ENCODE assay signal across 1 cellular context in genomic region chr11:133956650-133957633, GRCh38.
TF ChIP-seq lines count a peak whose summit lies in the region.

A gene with protein sequence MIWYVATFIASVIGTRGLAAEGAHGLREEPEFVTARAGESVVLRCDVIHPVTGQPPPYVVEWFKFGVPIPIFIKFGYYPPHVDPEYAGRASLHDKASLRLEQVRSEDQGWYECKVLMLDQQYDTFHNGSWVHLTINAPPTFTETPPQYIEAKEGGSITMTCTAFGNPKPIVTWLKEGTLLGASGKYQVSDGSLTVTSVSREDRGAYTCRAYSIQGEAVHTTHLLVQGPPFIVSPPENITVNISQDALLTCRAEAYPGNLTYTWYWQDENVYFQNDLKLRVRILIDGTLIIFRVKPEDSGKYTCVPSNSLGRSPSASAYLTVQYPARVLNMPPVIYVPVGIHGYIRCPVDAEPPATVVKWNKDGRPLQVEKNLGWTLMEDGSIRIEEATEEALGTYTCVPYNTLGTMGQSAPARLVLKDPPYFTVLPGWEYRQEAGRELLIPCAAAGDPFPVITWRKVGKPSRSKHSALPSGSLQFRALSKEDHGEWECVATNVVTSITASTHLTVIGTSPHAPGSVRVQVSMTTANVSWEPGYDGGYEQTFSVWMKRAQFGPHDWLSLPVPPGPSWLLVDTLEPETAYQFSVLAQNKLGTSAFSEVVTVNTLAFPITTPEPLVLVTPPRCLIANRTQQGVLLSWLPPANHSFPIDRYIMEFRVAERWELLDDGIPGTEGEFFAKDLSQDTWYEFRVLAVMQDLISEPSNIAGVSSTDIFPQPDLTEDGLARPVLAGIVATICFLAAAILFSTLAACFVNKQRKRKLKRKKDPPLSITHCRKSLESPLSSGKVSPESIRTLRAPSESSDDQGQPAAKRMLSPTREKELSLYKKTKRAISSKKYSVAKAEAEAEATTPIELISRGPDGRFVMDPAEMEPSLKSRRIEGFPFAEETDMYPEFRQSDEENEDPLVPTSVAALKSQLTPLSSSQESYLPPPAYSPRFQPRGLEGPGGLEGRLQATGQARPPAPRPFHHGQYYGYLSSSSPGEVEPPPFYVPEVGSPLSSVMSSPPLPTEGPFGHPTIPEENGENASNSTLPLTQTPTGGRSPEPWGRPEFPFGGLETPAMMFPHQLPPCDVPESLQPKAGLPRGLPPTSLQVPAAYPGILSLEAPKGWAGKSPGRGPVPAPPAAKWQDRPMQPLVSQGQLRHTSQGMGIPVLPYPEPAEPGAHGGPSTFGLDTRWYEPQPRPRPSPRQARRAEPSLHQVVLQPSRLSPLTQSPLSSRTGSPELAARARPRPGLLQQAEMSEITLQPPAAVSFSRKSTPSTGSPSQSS (N-terminal part only) (minus strand): TSS chr11:133956968. CDS start chr11:133956754, 214 bp downstream.

TF ChIP-seq in H1, 55 proteins besides CTCF, POLR2A, EP300 and RAD21 (continued from another document):
- TF ChIP-seq KDM1A (IDR thresholded peaks at IDR 0.05; ENCODE audit: borderline replicate concordance, low read length) (0 out of 2 replicates have a peak, but pooled peaks have one; percentile 53), FOSL1 (IDR thresholded peaks at IDR 0.05; ENCODE audit: insufficient read depth, low read depth, low read length) (no peak), MAX (IDR thresholded peaks at IDR 0.05) (peak; percentile 14), EGR1 (IDR thresholded peaks at IDR 0.05; ENCODE audit: borderline replicate concordance, low read depth, low read length) (peak; percentile 30; the same call in 1 of the 2 replicates), EZH2 (IDR thresholded peaks at IDR 0.05; ENCODE audit: low read depth, low read length, severe bottlenecking) (no peak), TBP (IDR thresholded peaks at IDR 0.05; ENCODE audit: low read depth, low read length) (peak; percentile 37), CHD2 (IDR thresholded peaks at IDR 0.05; ENCODE audit: low read length) (peak; percentile 91), NANOG (IDR thresholded peaks at IDR 0.05; ENCODE audit: insufficient read depth, low read depth, low read length, poor library complexity, severe bottlenecking) (no peak), SP1 (IDR thresholded peaks at IDR 0.05; ENCODE audit: low read depth, low read length) (peak; percentile 95), JUND (IDR thresholded peaks at IDR 0.05; ENCODE audit: low read length) (no peak), BACH1 (IDR thresholded peaks at IDR 0.05; ENCODE audit: low read length) (no peak), TCF12 (IDR thresholded peaks at IDR 0.05; ENCODE audit: low read depth, low read length) (no peak), SP2 (IDR thresholded peaks at IDR 0.05; ENCODE audit: low read length) (peak; percentile 60), TAF1 (IDR thresholded peaks at IDR 0.05; ENCODE audit: low read depth, low read length) (peak; percentile 65; the same call in 1 of the 2 replicates), SAP30 (IDR thresholded peaks at IDR 0.05; ENCODE audit: insufficient read depth, insufficient replicate concordance, low read length) (no peak), CREB1 (IDR thresholded peaks at IDR 0.05) (0 out of 2 replicates have a peak, but pooled peaks have one; percentile 16), TEAD4 (IDR thresholded peaks at IDR 0.05; ENCODE audit: low read depth, low read length) (no peak), NRF1 (IDR thresholded peaks at IDR 0.05; ENCODE audit: low read depth, low read length) (no peak), HDAC2 (IDR thresholded peaks at IDR 0.05; ENCODE audit: borderline replicate concordance in 1 of 2, low read depth in 2 of 2, low read length in 2 of 2) (peak; percentile 36 to 85; a peak in 1 of 4 replicates), PHF8 (conservative IDR thresholded peaks at IDR 0.05; ENCODE audit: low read depth, low read length) (peak; percentile 54), ATF2 (IDR thresholded peaks at IDR 0.05; ENCODE audit: low read length) (no peak), ASH2L (IDR thresholded peaks at IDR 0.05; ENCODE audit: low read length) (no peak), KDM4A (IDR thresholded peaks at IDR 0.05; ENCODE audit: low read depth, low read length, severe bottlenecking) (peak; percentile 99), GABPA (IDR thresholded peaks at IDR 0.05; ENCODE audit: borderline replicate concordance, insufficient read depth, low read length) (no peak), KDM5A (IDR thresholded peaks at IDR 0.05; ENCODE audit: low read length) (no peak), MAFK (IDR thresholded peaks at IDR 0.05; ENCODE audit: low read depth, low read length) (no peak)
- TF ChIP-seq, protein P1, sequence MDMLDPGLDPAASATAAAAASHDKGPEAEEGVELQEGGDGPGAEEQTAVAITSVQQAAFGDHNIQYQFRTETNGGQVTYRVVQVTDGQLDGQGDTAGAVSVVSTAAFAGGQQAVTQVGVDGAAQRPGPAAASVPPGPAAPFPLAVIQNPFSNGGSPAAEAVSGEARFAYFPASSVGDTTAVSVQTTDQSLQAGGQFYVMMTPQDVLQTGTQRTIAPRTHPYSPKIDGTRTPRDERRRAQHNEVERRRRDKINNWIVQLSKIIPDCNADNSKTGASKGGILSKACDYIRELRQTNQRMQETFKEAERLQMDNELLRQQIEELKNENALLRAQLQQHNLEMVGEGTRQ (IDR thresholded peaks at IDR 0.05; ENCODE audit: low read length) = no peak
- TF ChIP-seq, protein P2, sequence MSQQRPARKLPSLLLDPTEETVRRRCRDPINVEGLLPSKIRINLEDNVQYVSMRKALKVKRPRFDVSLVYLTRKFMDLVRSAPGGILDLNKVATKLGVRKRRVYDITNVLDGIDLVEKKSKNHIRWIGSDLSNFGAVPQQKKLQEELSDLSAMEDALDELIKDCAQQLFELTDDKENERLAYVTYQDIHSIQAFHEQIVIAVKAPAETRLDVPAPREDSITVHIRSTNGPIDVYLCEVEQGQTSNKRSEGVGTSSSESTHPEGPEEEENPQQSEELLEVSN (IDR thresholded peaks at IDR 0.05) = peak; percentile 40; the same call in 1 of the 2 replicates
TF ChIP-seq in H1: peak in this region for 16.
